In the genomic region with DNA sequence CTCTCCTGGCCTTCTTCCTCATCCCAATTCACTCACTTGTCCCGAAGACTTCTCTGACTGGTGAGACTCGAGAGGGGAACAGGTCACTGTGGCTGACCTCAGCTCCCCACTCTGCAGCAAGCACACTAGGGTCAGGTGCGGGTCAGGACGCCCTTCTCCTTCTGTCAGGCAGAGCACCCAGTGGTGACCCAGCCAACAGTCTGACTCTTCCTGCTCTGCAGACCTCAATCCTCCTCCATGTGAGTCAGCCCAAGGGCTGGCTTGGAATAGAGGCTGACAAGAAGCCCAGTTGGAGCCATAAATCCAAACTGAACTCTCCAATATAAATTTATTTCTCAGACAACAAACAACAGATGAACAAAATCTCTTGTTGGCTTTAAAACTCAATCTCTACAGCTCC, we compare ENCODE assay signal across 15 cellular contexts.
"Had no signal": no experiment of that assay in that cellular context is flagged by ENCODE, and none has a peak within 500 bp of the region (broad histone marks: within the 10 kb centered on the region; RNA-seq: fewer than 3 reads in every experiment).

No MANE protein-coding gene starts in this region.

- H3K36me3 ChIP-seq: breast epithelium, sigmoid colon, thyroid gland had no signal

- DNase-seq: activated B cell treated with CpG ODN at 0.5 μM for 24 hours; activated CD4-positive, alpha-beta T cell treated with anti-CD3 and anti-CD28 coated beads for 48 hours; activated CD8-positive, alpha-beta T cell treated with anti-CD3 and anti-CD28 coated beads, Interleukin-2, amount 10 ng/mL, durations not matched to agents 7 days and 5 days; activated naive CD4-positive, alpha-beta T cell treated with anti-CD3 and anti-CD28 coated beads, Interleukin-2, amount 50 U/mL, for 16 hours; activated T-cell treated with anti-CD3 and anti-CD28 coated beads, Interleukin-2, amount 50 U/mL, for 4 hours; cortex of kidney; effector CD4-positive, alpha-beta T cell; immature natural killer cell; sigmoid colon; stimulated activated CD8-positive, alpha-beta memory T cell treated with anti-CD3 and anti-CD28 coated beads, Interleukin-4, amount 100 ng/mL, for 48 hours; stimulated activated naive CD4-positive, alpha-beta T cell; T-cell; thyroid gland had no signal

- H3K4me3 ChIP-seq: breast epithelium, sigmoid colon, thyroid gland had no signal

- H3K27me3 ChIP-seq: thyroid gland had no signal

- FAIRE-seq: astrocyte had no signal

- H3K4me1 ChIP-seq: breast epithelium, sigmoid colon, thyroid gland had no signal

- H3K9me3 ChIP-seq: breast epithelium, sigmoid colon, thyroid gland had no signal

- H3K27ac ChIP-seq: breast epithelium, sigmoid colon, thyroid gland had no signal
